ENCODE assay signal across 8 cellular contexts in genomic region chr4:147683717-147684700, GRCh38. TPM values are rescaled to one million over a fixed set of nuclear protein-coding genes. Genes with fewer than 3 reads are reported as not detected.
A peak's percentile ranks its signal among the peaks of the same experiment; 100 is the strongest.
DNase-seq lines count a peak whose midpoint lies in the region; ATAC-seq and TF ChIP-seq lines count a peak whose summit lies in the region.

TSS of gene PRMT9 (minus strand) at chr4:147684163. CDS start at chr4:147683987, 176 bp downstream.

- intact Hi-C loops in CD4-positive, alpha-beta T cell (cut with DNase I, micrococcal nuclease) = loop anchor here (1.0 to 10.0 kb wide), 4 partner anchors 47 to 761 kb away; partner anchors contain the start of genes TMEM184C (in 2 of the 2) and NR3C2 (in 1 of the 2)
- intact Hi-C loops in activated CD8-positive, alpha-beta T cell treated with anti-CD3 and anti-CD28 coated beads for 36 hours (cut with micrococcal nuclease) = loop anchor here (5.0 kb wide), 1 partner anchor 67 kb away; the partner anchor contains the start of gene TMEM184C
- intact Hi-C loops in lower lobe of right lung (cut with DNase I) = no loop called here

- no peaks in the 10 kb centered on the region for H3K9me3 Mint-ChIP-seq in CD4-positive, alpha-beta T cell
- no peaks in the 10 kb centered on the region for H3K9me3 Mint-ChIP-seq in activated CD8-positive, alpha-beta T cell treated with anti-CD3 and anti-CD28 coated beads for 36 hours

- no peaks in the 10 kb centered on the region for H3K9me3 ChIP-seq in CD4-positive, alpha-beta T cell (ENCODE audit: control insufficient read depth, low read length)
- H3K9me3 ChIP-seq in ectodermal cell (ENCODE audit: control insufficient read depth, low read length) = no peaks in the 10 kb centered on the region
- no peaks in the 10 kb centered on the region for H3K9me3 ChIP-seq in lower lobe of right lung

- POLR2A ChIA-PET in CD4-positive, alpha-beta T cell (lab: Charles Lee) = interaction anchor here (0.8 to 3.8 kb wide), 7 partner anchors 48 to 758 kb away, joined by 3 to 87 read pairs (median 6); partner anchors contain the start of genes ARHGAP10, NR3C2 and TMEM184C
- POLR2A ChIA-PET in activated CD8-positive, alpha-beta T cell treated with anti-CD3 and anti-CD28 coated beads for 36 hours (lab: Charles Lee) = interaction anchor here (0.6 to 1.5 kb wide), 4 partner anchors 30 to 162 kb away, joined by 3 to 10 read pairs (median 3); partner anchors contain the start of gene TMEM184C

- peak within 1 kb of the TSS; percentile 100 for H3K27ac Mint-ChIP-seq in CD4-positive, alpha-beta T cell
- H3K27ac Mint-ChIP-seq in activated CD8-positive, alpha-beta T cell treated with anti-CD3 and anti-CD28 coated beads for 36 hours = peak within 1 kb of the TSS; percentile 92

- H3K4me3 ChIP-seq in ectodermal cell (ENCODE audit: insufficient read depth, low read depth, low read length) = peak within 1 kb of the TSS; percentile 90
- peak within 1 kb of the TSS; percentile 89 for H3K4me3 ChIP-seq in lower lobe of right lung

- H3K27ac ChIP-seq in CD4-positive, alpha-beta T cell (ENCODE audit: low read depth, low read length) = peak within 1 kb of the TSS; percentile 79
- H3K27ac ChIP-seq in ectodermal cell (ENCODE audit: insufficient read depth, low read depth, low read length, poor library complexity, severe bottlenecking) (peak within 1 kb of the TSS; percentile 89), lower lobe of right lung (peak within 1 kb of the TSS; percentile 88)

- peak; percentile 95 for ATAC-seq in CD4-positive, alpha-beta T cell (ENCODE audit: poor library complexity)
- peak; percentile 98 for ATAC-seq in GM19372 (IDR thresholded peaks at IDR 0.05; ENCODE audit: low read depth, unreplicated experiment)
- ATAC-seq in HG03521 (IDR thresholded peaks at IDR 0.05; ENCODE audit: unreplicated experiment) = peak; percentile 99
- ATAC-seq in activated CD8-positive, alpha-beta T cell treated with anti-CD3 and anti-CD28 coated beads for 36 hours = peak; percentile 98
- ATAC-seq in lower lobe of right lung = peak; percentile 100

- no peaks in the 10 kb centered on the region for H3K4me1 ChIP-seq in ectodermal cell (ENCODE audit: control insufficient read depth, insufficient read depth, low read length)
- H3K4me1 ChIP-seq in lower lobe of right lung = no peaks in the 10 kb centered on the region

- no peaks in the 10 kb centered on the region for H3K27me3 ChIP-seq in CD4-positive, alpha-beta T cell (ENCODE audit: control insufficient read depth, insufficient read depth, low read length)
- H3K27me3 ChIP-seq in ectodermal cell (ENCODE audit: control insufficient read depth, insufficient read depth, low read length, poor library complexity, severe bottlenecking) = no peaks in the 10 kb centered on the region
- no peaks in the 10 kb centered on the region for H3K27me3 ChIP-seq in lower lobe of right lung (ENCODE audit: low read depth)

- peak; percentile 69 to 89 (median 80) for DNase-seq in CD4-positive, alpha-beta T cell
- DNase-seq in NCI-H82 (lab: John Stamatoyannopoulos, UW) = peak; percentile 85
- DNase-seq in activated CD8-positive, alpha-beta T cell treated with anti-CD3 and anti-CD28 coated beads for 36 hours = peak; percentile 91
- peak; percentile 94 for DNase-seq in lower lobe of right lung
- DNase-seq in stimulated activated CD4-positive, alpha-beta T cell treated with anti-CD3 and anti-CD28 coated beads, TNF-alpha, amount 100 ng/mL, for 1 hour (ENCODE audit: low read depth in 3 of 3, low spot score in 1 of 3) = peak; percentile 59 to 82 (median 67)

- CTCF ChIA-PET in CD4-positive, alpha-beta T cell (lab: Charles Lee) = interaction anchor here (1.0 to 1.8 kb wide), 5 partner anchors 35 to 183 kb away, joined by 3 to 4 read pairs (median 3); partner anchors contain the start of gene ARHGAP10
- CTCF ChIA-PET in activated CD8-positive, alpha-beta T cell treated with anti-CD3 and anti-CD28 coated beads for 36 hours (lab: Charles Lee) = interaction anchor here (0.8 to 4.3 kb wide), 9 partner anchors 25 to 182 kb away, joined by 3 to 47 read pairs (median 3); partner anchors contain the start of genes ARHGAP10 and TMEM184C

- peaks cover 43% of the 10 kb centered on the region for H3K36me3 Mint-ChIP-seq in CD4-positive, alpha-beta T cell (ENCODE audit: low read depth)
- peaks cover 14% of the 10 kb centered on the region for H3K36me3 Mint-ChIP-seq in activated CD8-positive, alpha-beta T cell treated with anti-CD3 and anti-CD28 coated beads for 36 hours (ENCODE audit: low read depth)

- TF ChIP-seq CTCF in CD4-positive, alpha-beta T cell (IDR thresholded peaks at IDR 0.05) = no peak
- TF ChIP-seq CTCF in activated CD8-positive, alpha-beta T cell treated with anti-CD3 and anti-CD28 coated beads for 36 hours (IDR thresholded peaks at IDR 0.05) = no peak
- no peak for TF ChIP-seq CTCF in lower lobe of right lung (IDR thresholded peaks at IDR 0.05)

- H3K27me3 Mint-ChIP-seq in CD4-positive, alpha-beta T cell = peaks cover 15% of the 10 kb centered on the region
- peaks cover 5% of the 10 kb centered on the region for H3K27me3 Mint-ChIP-seq in activated CD8-positive, alpha-beta T cell treated with anti-CD3 and anti-CD28 coated beads for 36 hours

- WGBS in ectodermal cell, 2 experiments = 2% methylated on average over 67 to 69 of the region's 69 CpGs

- no peaks in the 10 kb centered on the region for H3K36me3 ChIP-seq in ectodermal cell (ENCODE audit: control insufficient read depth, insufficient read depth, low read length)
- peaks cover 2% of the 10 kb centered on the region for H3K36me3 ChIP-seq in lower lobe of right lung

- H3K4me1 Mint-ChIP-seq in CD4-positive, alpha-beta T cell (ENCODE audit: low read depth) = peaks cover 42% of the 10 kb centered on the region
- peaks cover 24% of the 10 kb centered on the region for H3K4me1 Mint-ChIP-seq in activated CD8-positive, alpha-beta T cell treated with anti-CD3 and anti-CD28 coated beads for 36 hours (ENCODE audit: low read depth)

- peak within 1 kb of the TSS; percentile 98 for H3K4me3 Mint-ChIP-seq in CD4-positive, alpha-beta T cell
- peak within 1 kb of the TSS; percentile 89 for H3K4me3 Mint-ChIP-seq in activated CD8-positive, alpha-beta T cell treated with anti-CD3 and anti-CD28 coated beads for 36 hours

RNA-seq across cellular contexts. Expression of gene PRMT9, which starts in this region (rescaled TPM):
- total RNA-seq in CD4-positive, alpha-beta T cell = 10 to 100 TPM; 21.0 to 21.1 TPM
- total RNA-seq in activated CD8-positive, alpha-beta T cell treated with anti-CD3 and anti-CD28 coated beads for 36 hours = 1 to 10 TPM; 7.4 to 8.8 TPM
- 13.5 TPM for polyA plus RNA-seq in ectodermal cell (2013, experiment 1 of 4)
- polyA plus RNA-seq in ectodermal cell (2013, experiment 2 of 4) = 12.6 TPM
- 8.6 TPM for polyA plus RNA-seq in ectodermal cell (2013, experiment 3 of 4)
- polyA plus RNA-seq in ectodermal cell (2013, experiment 4 of 4) = 9.5 TPM
- 9.4 TPM for total RNA-seq in lower lobe of right lung

Comparison
In these comparisons a context has a peak if more than half of its experiments do, and no peak if none do; other contexts are left out.
1. Peak in every context shown above with its lines: DNase-seq, ATAC-seq, H3K4me3 ChIP-seq and H3K27ac ChIP-seq.